8 cellular contexts compared by ENCODE assay signal in the genomic region with DNA sequence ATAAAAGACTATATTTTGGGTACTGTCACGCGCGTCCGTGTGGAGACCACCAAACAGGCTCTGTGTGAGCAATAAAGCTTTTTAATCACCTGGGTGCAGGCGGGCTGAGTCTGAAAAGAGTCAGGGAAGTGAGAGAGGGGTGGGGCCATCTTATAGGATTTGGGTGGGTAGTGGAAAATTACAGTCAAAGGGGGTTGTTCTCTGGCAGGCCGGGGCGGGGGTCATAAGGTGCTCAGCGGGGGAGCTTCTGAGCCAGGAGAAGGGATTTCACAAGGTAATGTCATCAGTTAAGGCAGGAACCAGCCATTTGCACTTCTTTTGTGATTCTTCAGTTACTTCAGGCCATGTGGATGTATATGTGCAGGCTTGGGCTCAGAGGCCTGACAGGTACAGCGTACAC. TPM values are rescaled to one million over a fixed set of nuclear protein-coding genes. Genes with fewer than 3 reads are reported as not detected.
DNase-seq lines count a peak whose midpoint lies in the region; ATAC-seq and TF ChIP-seq lines count a peak whose summit lies in the region.
"Not testable (repeated sequence)": the region's sequence is repeated elsewhere in the genome, so short reads cannot be mapped to it uniquely, and the experiment has no call there.

No MANE protein-coding gene starts in this region.

- H3K27ac ChIP-seq in colonic mucosa, result peak overlapping the region; percentile 97
- H3K27ac ChIP-seq in upper lobe of right lung, result not testable (repeated sequence)

- intact Hi-C loops in Caco-2 (cut with micrococcal nuclease; ENCODE audit: unreplicated experiment), result loop anchor here (1.0 kb wide), 2 partner anchors 100 to 215 kb away; a partner anchor contains a TSS
- intact Hi-C loops in activated T-helper 1 cell treated with anti-CD3 and anti-CD28 coated beads, Interleukin-12 subunit alpha, Interleukin-12 subunit beta, Interleukin-2, Interleukin-4 antibody, amounts not matched to agents 30 ng/mL and 10 ng/mL and 1 ng/mL, durations not matched to agents 14 hours and 24 hours and 36 hours (cut with micrococcal nuclease), result loop anchor here (5.0 to 10.0 kb wide), 6 partner anchors 136 to 1914 kb away; a partner anchor contains a TSS
- intact Hi-C loops in colonic mucosa (cut with DNase I); left colon (cut with DNase I, micrococcal nuclease); upper lobe of right lung (cut with DNase I): not testable (repeated sequence)

- H3K4me1 ChIP-seq in Caco-2, result peaks cover 32% of the 10 kb centered on the region
- peaks cover 10% of the 10 kb centered on the region for H3K4me1 ChIP-seq in colonic mucosa
- H3K4me1 ChIP-seq in upper lobe of right lung, result peaks cover 21% of the 10 kb centered on the region

- H3K4me3 ChIP-seq in Caco-2 (ENCODE audit: low read depth, low read length) (peak overlapping the region; percentile 66), colonic mucosa (peak overlapping the region; percentile 100), upper lobe of right lung (peak overlapping the region; percentile 99)

- not testable (repeated sequence) for H3K9ac ChIP-seq in colonic mucosa (ENCODE audit: low read depth in 2 of 2, low read length in 2 of 2)

- H3K36me3 Mint-ChIP-seq in Caco-2 (ENCODE audit: insufficient read depth, unreplicated experiment) (peaks cover 34% of the 10 kb centered on the region), nephron progenitor cell (ENCODE audit: low read depth) (peaks cover 19% of the 10 kb centered on the region)
- H3K36me3 Mint-ChIP-seq in T-helper 2 cell treated with Interferon-gamma antibody and Interleukin-4, amounts not matched to agents 5 μg/mL and 100 μg/mL, for 36 hours (ENCODE audit: low read depth), result peaks cover 15% of the 10 kb centered on the region
- H3K36me3 Mint-ChIP-seq in activated T-helper 1 cell treated with anti-CD3 and anti-CD28 coated beads, Interleukin-12 subunit alpha, Interleukin-12 subunit beta, Interleukin-2, Interleukin-4 antibody, amounts not matched to agents 30 ng/mL and 10 ng/mL and 1 ng/mL, durations not matched to agents 14 hours and 24 hours and 36 hours (ENCODE audit: low read depth), result peaks cover 15% of the 10 kb centered on the region

- H3K4me1 Mint-ChIP-seq in Caco-2 (ENCODE audit: low read depth, unreplicated experiment), result peaks cover 37% of the 10 kb centered on the region
- peaks cover 29% of the 10 kb centered on the region for H3K4me1 Mint-ChIP-seq in T-helper 2 cell treated with Interferon-gamma antibody and Interleukin-4, amounts not matched to agents 5 μg/mL and 100 μg/mL, for 36 hours (ENCODE audit: low read depth)
- H3K4me1 Mint-ChIP-seq in activated T-helper 1 cell treated with anti-CD3 and anti-CD28 coated beads, Interleukin-12 subunit alpha, Interleukin-12 subunit beta, Interleukin-2, Interleukin-4 antibody, amounts not matched to agents 30 ng/mL and 10 ng/mL and 1 ng/mL, durations not matched to agents 14 hours and 24 hours and 36 hours (ENCODE audit: low read depth), result peaks cover 47% of the 10 kb centered on the region
- H3K4me1 Mint-ChIP-seq in nephron progenitor cell, result peaks cover 45% of the 10 kb centered on the region

- not testable (repeated sequence) for H3K36me3 ChIP-seq in Caco-2 (ENCODE audit: control insufficient read depth, insufficient read depth, low read length); colonic mucosa; upper lobe of right lung

- CTCF ChIA-PET in Caco-2 (lab: Charles Lee), result interaction anchor here (0.9 to 2.3 kb wide), 2 partner anchors 11 to 239 kb away, joined by 5 to 25 read pairs; no protein-coding TSS in a partner anchor

- H3K27me3 Mint-ChIP-seq in Caco-2 (ENCODE audit: insufficient read depth, unreplicated experiment); T-helper 2 cell treated with Interferon-gamma antibody and Interleukin-4, amounts not matched to agents 5 μg/mL and 100 μg/mL, for 36 hours (ENCODE audit: low read depth); activated T-helper 1 cell treated with anti-CD3 and anti-CD28 coated beads, Interleukin-12 subunit alpha, Interleukin-12 subunit beta, Interleukin-2, Interleukin-4 antibody, amounts not matched to agents 30 ng/mL and 10 ng/mL and 1 ng/mL, durations not matched to agents 14 hours and 24 hours and 36 hours (ENCODE audit: insufficient read depth); nephron progenitor cell (ENCODE audit: low read depth, poor library complexity): not testable (repeated sequence)

- not testable (repeated sequence) for BruUV-seq in Caco-2 (replicated peaks; lab: Mats Ljungman, UMichigan)

- not testable (repeated sequence) for TF ChIP-seq CTCF in Caco-2 (IDR thresholded peaks at IDR 0.05; ENCODE audit: insufficient read depth in 1 of 2, low read depth in 1 of 2, low read length in 1 of 2, severe bottlenecking in 1 of 2, unreplicated experiment in 1 of 2); colonic mucosa (IDR thresholded peaks at IDR 0.05); nephron progenitor cell (IDR thresholded peaks at IDR 0.05); upper lobe of right lung (IDR thresholded peaks at IDR 0.05)

- H3K27me3 ChIP-seq in Caco-2 (replicated peaks; ENCODE audit: control insufficient read depth, insufficient read depth, low read length); colonic mucosa; upper lobe of right lung: not testable (repeated sequence)

- H3K4me3 Mint-ChIP-seq in Caco-2 (ENCODE audit: unreplicated experiment) (peak overlapping the region; percentile 94), nephron progenitor cell (peak overlapping the region; percentile 69)
- H3K4me3 Mint-ChIP-seq in T-helper 2 cell treated with Interferon-gamma antibody and Interleukin-4, amounts not matched to agents 5 μg/mL and 100 μg/mL, for 36 hours, result peak overlapping the region; percentile 23
- H3K4me3 Mint-ChIP-seq in activated T-helper 1 cell treated with anti-CD3 and anti-CD28 coated beads, Interleukin-12 subunit alpha, Interleukin-12 subunit beta, Interleukin-2, Interleukin-4 antibody, amounts not matched to agents 30 ng/mL and 10 ng/mL and 1 ng/mL, durations not matched to agents 14 hours and 24 hours and 36 hours, result peak overlapping the region; percentile 30

- not testable (repeated sequence) for ATAC-seq in left colon, upper lobe of right lung

- H3K9me3 ChIP-seq in Caco-2, colonic mucosa, upper lobe of right lung: not testable (repeated sequence)

- not testable (repeated sequence) for H3K27ac Mint-ChIP-seq in Caco-2 (ENCODE audit: unreplicated experiment); activated T-helper 1 cell treated with anti-CD3 and anti-CD28 coated beads, Interleukin-12 subunit alpha, Interleukin-12 subunit beta, Interleukin-2, Interleukin-4 antibody, amounts not matched to agents 30 ng/mL and 10 ng/mL and 1 ng/mL, durations not matched to agents 14 hours and 24 hours and 36 hours; nephron progenitor cell
- peak overlapping the region; percentile 3 for H3K27ac Mint-ChIP-seq in T-helper 2 cell treated with Interferon-gamma antibody and Interleukin-4, amounts not matched to agents 5 μg/mL and 100 μg/mL, for 36 hours

- not testable (repeated sequence) for DNase-seq in Caco-2; T-helper 2 cell treated with Interferon-gamma antibody and Interleukin-4, amounts not matched to agents 5 μg/mL and 100 μg/mL, for 36 hours (ENCODE audit: low spot score); activated T-helper 1 cell treated with anti-CD3 and anti-CD28 coated beads, Interleukin-12 subunit alpha, Interleukin-12 subunit beta, Interleukin-2, Interleukin-4 antibody, amounts not matched to agents 30 ng/mL and 10 ng/mL and 1 ng/mL, durations not matched to agents 14 hours and 24 hours and 36 hours (ENCODE audit: low spot score); nephron progenitor cell; upper lobe of right lung
- DNase-seq in NCI-H146 (lab: John Stamatoyannopoulos, UW), result peak; percentile 1
- peak; percentile 75 for DNase-seq in colonic mucosa
- peak; percentile 37 to 53 for DNase-seq in left colon

- peaks cover 15% of the 10 kb centered on the region for H3K9me3 Mint-ChIP-seq in Caco-2 (ENCODE audit: unreplicated experiment)
- H3K9me3 Mint-ChIP-seq in T-helper 2 cell treated with Interferon-gamma antibody and Interleukin-4, amounts not matched to agents 5 μg/mL and 100 μg/mL, for 36 hours; activated T-helper 1 cell treated with anti-CD3 and anti-CD28 coated beads, Interleukin-12 subunit alpha, Interleukin-12 subunit beta, Interleukin-2, Interleukin-4 antibody, amounts not matched to agents 30 ng/mL and 10 ng/mL and 1 ng/mL, durations not matched to agents 14 hours and 24 hours and 36 hours; nephron progenitor cell: not testable (repeated sequence)

- POLR2A ChIA-PET in Caco-2 (lab: Charles Lee), result interaction anchor here (1.0 to 1.1 kb wide), 2 partner anchors 12 to 75 kb away, joined by 3 to 14 read pairs; no protein-coding TSS in a partner anchor

RNA-seq across cellular contexts. Expression of a gene that starts 1.4 kb away (rescaled TPM):
- total RNA-seq in Caco-2 (2022), result 110 and 120 TPM in 2 replicates
- total RNA-seq in activated T-helper 1 cell treated with anti-CD3 and anti-CD28 coated beads, Interleukin-12 subunit alpha, Interleukin-12 subunit beta, Interleukin-2, Interleukin-4 antibody, amounts not matched to agents 30 ng/mL and 10 ng/mL and 1 ng/mL, durations not matched to agents 14 hours and 24 hours and 36 hours, result 70.6 and 74.7 TPM in 2 replicates
- total RNA-seq in colonic mucosa, result 10 to 100 TPM; 58.3 to 71.1 TPM
- total RNA-seq in left colon, result 10 to 100 TPM; 50.6 to 55.5 TPM
- total RNA-seq in upper lobe of right lung, result 30.6 TPM

RNA-seq across cellular contexts. Expression of a gene that starts 57.3 kb away (rescaled TPM):
- total RNA-seq in Caco-2 (2022) (96.8 and 101 TPM in 2 replicates), colonic mucosa (10 to 100 TPM; 39.6 to 54.8 TPM), left colon (10 to 100 TPM; 56.9 to 57.0 TPM), upper lobe of right lung (94.0 TPM)
- total RNA-seq in activated T-helper 1 cell treated with anti-CD3 and anti-CD28 coated beads, Interleukin-12 subunit alpha, Interleukin-12 subunit beta, Interleukin-2, Interleukin-4 antibody, amounts not matched to agents 30 ng/mL and 10 ng/mL and 1 ng/mL, durations not matched to agents 14 hours and 24 hours and 36 hours, result 54.8 and 55.9 TPM in 2 replicates

Comparison
In these comparisons a context has a peak if more than half of its experiments do, and no peak if none do; other contexts are left out.
1. H3K4me3 Mint-ChIP-seq: peak in every context shown above with its lines; median percentile 94 in Caco-2; 69 in nephron progenitor cell; 30 in activated T-helper 1 cell treated with anti-CD3 and anti-CD28 coated beads, Interleukin-12 subunit alpha, Interleukin-12 subunit beta, Interleukin-2, Interleukin-4 antibody, amounts not matched to agents 30 ng/mL and 10 ng/mL and 1 ng/mL, durations not matched to agents 14 hours and 24 hours and 36 hours; 23 in T-helper 2 cell treated with Interferon-gamma antibody and Interleukin-4, amounts not matched to agents 5 μg/mL and 100 μg/mL, for 36 hours.